In the genomic region with DNA sequence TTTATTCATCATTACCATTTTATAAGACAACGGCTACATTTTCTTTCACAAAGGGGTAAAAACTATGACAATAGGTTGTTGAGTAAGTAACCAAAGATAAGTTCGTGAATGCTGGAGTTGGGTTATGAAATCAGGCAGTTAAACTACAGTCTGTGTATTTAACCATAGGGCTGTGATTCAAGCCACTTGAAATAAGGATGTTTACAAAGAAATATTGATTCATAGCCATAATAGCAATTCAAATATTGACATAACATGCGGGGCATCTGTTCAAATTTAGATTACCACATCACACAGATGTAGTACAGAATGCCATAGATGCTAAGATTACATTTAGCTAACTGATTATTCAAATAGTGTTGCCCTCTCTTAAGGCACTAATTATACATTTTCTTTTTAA, we compare ENCODE assay signal across 17 cellular contexts.
DNase-seq lines count a peak whose midpoint lies in the region; ATAC-seq and TF ChIP-seq lines count a peak whose summit lies in the region.
"Had no signal": no experiment of that assay in that cellular context is flagged by ENCODE, and none has a peak within 500 bp of the region (broad histone marks: within the 10 kb centered on the region; RNA-seq: fewer than 3 reads in every experiment).

No MANE protein-coding gene starts in this region.

- DNase-seq in Daoy (ENCODE audit: low read depth) (peak; percentile 2), NCI-H1417 treated with DMSO at 0.1 percent for 48 hours (lab: John Stamatoyannopoulos, UW) (peak; percentile 79), NCI-H774 (lab: John Stamatoyannopoulos, UW) (peak; percentile 56), foreskin fibroblast (peak; percentile 8 to 29)
- DNase-seq in stimulated activated CD4-positive, alpha-beta T cell treated with anti-CD3 and anti-CD28 coated beads, Interleukin-2, amount 100 ng/mL, for 24 hours, result no peak
- no peak for DNase-seq in stimulated activated CD4-positive, alpha-beta T cell treated with anti-CD3 and anti-CD28 coated beads, Interleukin-12 subunit alpha, Interleukin-12 subunit beta, amount 100 ng/mL, for 4 hours
- DNase-seq: activated CD4-positive, alpha-beta T cell treated with anti-CD3 and anti-CD28 coated beads for 36 hours; AML-193; heart right ventricle; kidney glomerular epithelial cell; MV-4-11; ovary; SJCRH30; stimulated activated naive CD8-positive, alpha-beta T cell treated with anti-CD3 and anti-CD28 coated beads, Interleukin-15, Interleukin-2, amounts not matched to agents 100 U/mL and 50 U/mL, for 24 hours had no signal

- no peak for TF ChIP-seq CTCF in foreskin fibroblast (IDR thresholded peaks at IDR 0.05; ENCODE audit: low read depth, low read length)

- H3K4me3 ChIP-seq in foreskin fibroblast (ENCODE audit: low read depth in 1 of 2, low read length in 2 of 2), result no peak overlapping the region
- H3K4me3 ChIP-seq: GM23338, heart right ventricle, ovary, SJCRH30 had no signal

- ATAC-seq in HG02610 (IDR thresholded peaks at IDR 0.05; ENCODE audit: unreplicated experiment), result no peak
- ATAC-seq in activated CD4-positive, CD25-positive, alpha-beta regulatory T cell treated with anti-CD3 and anti-CD28 coated beads, Interleukin-2, amount 50 U/mL, for 24 hours, result no peak
- ATAC-seq: activated CD4-positive, alpha-beta T cell treated with anti-CD3 and anti-CD28 coated beads for 36 hours; GM23338; heart right ventricle; stimulated activated naive CD8-positive, alpha-beta T cell treated with anti-CD3 and anti-CD28 coated beads, Interleukin-15, Interleukin-2, amounts not matched to agents 100 U/mL and 50 U/mL, for 24 hours had no signal

Comparison
In these comparisons a context has a peak if more than half of its experiments do, and no peak if none do; other contexts are left out.
1. DNase-seq: peak in Daoy (single experiment), NCI-H1417 treated with DMSO at 0.1 percent for 48 hours (single experiment), NCI-H774 (single experiment) and foreskin fibroblast (2 of 2); none in stimulated activated CD4-positive, alpha-beta T cell treated with anti-CD3 and anti-CD28 coated beads, Interleukin-2, amount 100 ng/mL, for 24 hours (0 of 2) and stimulated activated CD4-positive, alpha-beta T cell treated with anti-CD3 and anti-CD28 coated beads, Interleukin-12 subunit alpha, Interleukin-12 subunit beta, amount 100 ng/mL, for 4 hours (single experiment).